In the genomic region with DNA sequence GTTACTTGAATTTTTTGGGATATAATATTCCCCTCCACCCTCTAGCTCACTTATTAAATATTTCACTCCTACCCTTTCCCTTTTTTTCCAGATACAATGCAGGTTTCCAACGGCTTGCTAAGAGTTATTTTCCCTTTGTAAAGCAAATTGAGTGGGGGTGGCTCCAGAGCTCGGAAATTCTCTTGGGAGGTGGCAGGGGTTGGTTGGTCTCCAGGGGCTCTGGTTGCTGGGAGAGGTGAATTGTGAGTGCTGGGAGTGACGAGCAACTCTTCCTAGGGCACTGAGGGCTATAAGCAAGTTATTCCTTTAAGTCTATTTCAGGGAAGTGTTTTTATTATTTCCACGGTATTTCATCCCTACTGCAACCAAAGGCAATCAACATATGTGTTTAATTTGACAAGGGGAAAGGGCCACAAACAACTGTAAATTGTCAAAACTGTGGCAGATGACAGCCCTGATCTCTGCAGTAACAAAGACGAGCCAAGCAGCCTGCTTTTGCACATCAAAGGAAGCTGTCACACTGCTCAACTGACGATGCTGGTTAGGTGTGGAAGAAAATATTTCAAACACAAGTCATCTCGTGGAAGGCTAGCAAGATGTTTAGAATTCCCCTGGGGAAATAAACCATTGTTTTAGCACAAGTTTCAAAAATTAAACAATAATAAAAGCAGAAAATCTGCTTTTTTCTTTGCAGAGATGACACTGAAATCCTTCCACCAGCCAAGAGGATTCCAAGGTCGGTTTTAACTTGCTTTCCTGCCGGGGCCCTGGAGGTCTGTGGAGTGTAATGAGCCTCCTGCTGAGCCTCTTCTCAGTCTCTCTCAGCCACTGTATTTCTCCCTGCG, we compare ENCODE assay signal across 1 cellular context.
TF ChIP-seq lines count a peak whose summit lies in the region.

No MANE protein-coding gene starts in this region.

TF ChIP-seq in SK-N-SH treated with all-trans-retinoic acid at 6 μM for 48 hours, 23 proteins besides CTCF, POLR2A, EP300 and RAD21 (continued from another document):
- no peak for TF ChIP-seq TSHZ2 (CRISPR knock-in tag; IDR thresholded peaks at IDR 0.05)
- TF ChIP-seq OSR1 (CRISPR knock-in tag; IDR thresholded peaks at IDR 0.05) = no peak
- TF ChIP-seq ISL1 (CRISPR knock-in tag; IDR thresholded peaks at IDR 0.05) = no peak
- TF ChIP-seq ZNF8 (CRISPR knock-in tag; IDR thresholded peaks at IDR 0.05) = no peak
- no peak for TF ChIP-seq ZFP3 (CRISPR knock-in tag; IDR thresholded peaks at IDR 0.05)
- TF ChIP-seq GLIS3 (CRISPR knock-in tag; IDR thresholded peaks at IDR 0.05) = no peak
